Comparison of ENCODE assay signal across 8 cellular contexts in the genomic region with DNA sequence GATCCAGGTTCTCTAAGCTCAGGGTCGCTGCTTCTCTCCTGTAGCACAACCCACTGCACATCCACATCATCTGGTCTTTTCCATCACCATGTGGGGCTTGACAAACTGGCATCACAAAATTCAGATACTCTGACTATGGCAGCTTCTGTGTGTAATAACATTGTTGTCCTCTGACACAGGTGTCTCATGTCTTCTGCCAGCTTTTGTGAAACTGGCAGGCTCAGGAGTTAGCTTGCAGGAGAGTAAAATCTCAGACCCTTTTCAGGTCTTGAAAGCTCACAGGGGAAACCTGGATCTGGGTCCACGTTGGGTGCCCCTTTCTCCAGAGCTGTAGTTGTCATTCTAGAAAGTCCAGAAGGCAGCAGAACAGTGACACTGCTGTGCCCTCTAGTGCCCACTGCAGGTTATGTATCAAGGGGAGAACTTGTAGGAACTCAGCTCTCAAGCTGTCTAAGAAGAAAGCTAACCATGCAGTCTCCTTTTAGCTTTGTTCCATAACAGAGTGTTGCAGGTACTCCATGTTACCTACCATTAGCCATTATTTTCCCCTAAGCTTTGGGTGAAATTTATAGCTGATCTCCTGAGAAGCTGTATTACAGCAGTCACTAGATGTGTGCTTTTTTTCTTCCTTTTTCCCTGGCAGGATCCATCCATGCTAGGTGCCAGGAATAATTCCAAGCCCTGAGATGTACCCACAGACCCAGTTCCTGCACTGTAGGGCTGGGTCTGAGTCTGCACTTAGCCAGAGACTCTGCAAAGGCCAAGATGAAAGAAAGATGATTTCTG.
A peak's percentile ranks its signal among the peaks of the same experiment; 100 is the strongest.
DNase-seq lines count a peak whose midpoint lies in the region; ATAC-seq, FAIRE-seq and TF ChIP-seq lines count a peak whose summit lies in the region.

No MANE protein-coding gene starts in this region.

- DNase-seq in GM12864 (ENCODE audit: low read depth), result no peak
- no peak for DNase-seq in left lung
- no peak for DNase-seq in GM12891 (ENCODE audit: insufficient read length, low spot score)
- DNase-seq in hepatic stellate cell (ENCODE audit: low spot score), result no peak
- no peak for DNase-seq in NCI-H2029 (lab: John Stamatoyannopoulos, UW)
- DNase-seq in CD1c-positive myeloid dendritic cell (ENCODE audit: extremely low spot score), result no peak

- no peaks in the 10 kb centered on the region for H3K27me3 ChIP-seq in left lung

- no peaks in the 10 kb centered on the region for H3K9me3 ChIP-seq in left lung

- intact Hi-C loops in left lung (cut with DNase I), result no loop called here

- TF ChIP-seq POLR2A in GM12891 (IDR thresholded peaks at IDR 0.05; ENCODE audit: low read depth, low read length), result no peak

- ATAC-seq in HG03060 (IDR thresholded peaks at IDR 0.05; ENCODE audit: low read depth, unreplicated experiment) (peak; percentile 53), SK-N-SH treated with all-trans-retinoic acid at 6 μM for 48 hours (peak; percentile 71), left lung (peak; percentile 91)

- no peaks in the 10 kb centered on the region for H3K4me1 ChIP-seq in left lung

- H3K27ac ChIP-seq in left lung, result no peak overlapping the region

- H3K4me3 ChIP-seq in GM12864 (ENCODE audit: low read depth, low read length), result no peak overlapping the region
- H3K4me3 ChIP-seq in left lung, result no peak overlapping the region

- FAIRE-seq in GM12891 (lab: Jason Lieb, UNC), result no peak

- no peaks in the 10 kb centered on the region for H3K36me3 ChIP-seq in left lung

- TF ChIP-seq CTCF in GM12864 (IDR thresholded peaks at IDR 0.05; ENCODE audit: low read depth, low read length, missing control alignments) (peak; percentile 59), left lung (IDR thresholded peaks at IDR 0.05) (peak; percentile 30 to 46)

TF ChIP-seq in SK-N-SH treated with all-trans-retinoic acid at 6 μM for 48 hours, 23 proteins besides CTCF, POLR2A, EP300 and RAD21:
- TF ChIP-seq TCF4 (CRISPR knock-in tag; IDR thresholded peaks at IDR 0.05; ENCODE audit: borderline replicate concordance) (no peak), CSDC2 (CRISPR knock-in tag; IDR thresholded peaks at IDR 0.05) (no peak), ISL1 (CRISPR knock-in tag; IDR thresholded peaks at IDR 0.05) (no peak), ZNF565 (CRISPR knock-in tag; conservative IDR thresholded peaks at IDR 0.05; ENCODE audit: low read depth) (no peak)

TF ChIP-seq in GM12891, 5 proteins besides CTCF, POLR2A, EP300 and RAD21:
- TF ChIP-seq SPI1 (IDR thresholded peaks at IDR 0.05; ENCODE audit: low read depth, low read length) (no peak), POU2F2 (IDR thresholded peaks at IDR 0.05; ENCODE audit: low read depth, low read length) (no peak), TAF1 (IDR thresholded peaks at IDR 0.05; ENCODE audit: low read depth, low read length) (no peak), PAX5 (IDR thresholded peaks at IDR 0.05; ENCODE audit: insufficient read depth, low read length, severe bottlenecking) (no peak), POLR2AphosphoS5 (IDR thresholded peaks at IDR 0.05; ENCODE audit: low read depth, low read length) (no peak)
